1 cellular context compared by ENCODE assay signal in genomic region chr13:27403727-27404385, GRCh38.
TF ChIP-seq lines count a peak whose summit lies in the region.

No MANE protein-coding gene starts in this region.

TF ChIP-seq in HepG2, 621 proteins besides CTCF, POLR2A, EP300 and RAD21 (continued from another document and continues in another):
- TF ChIP-seq ZNF646 (CRISPR knock-in tag; IDR thresholded peaks at IDR 0.05) (no peak), ZNF816 (CRISPR knock-in tag; IDR thresholded peaks at IDR 0.05; ENCODE audit: borderline replicate concordance) (no peak), MEF2D (CRISPR knock-in tag; IDR thresholded peaks at IDR 0.05) (peak; percentile 62), ZNF570 (CRISPR knock-in tag; IDR thresholded peaks at IDR 0.05; ENCODE audit: borderline replicate concordance) (no peak), NFAT5 (CRISPR knock-in tag; IDR thresholded peaks at IDR 0.05) (no peak), PRDM15 (CRISPR knock-in tag; IDR thresholded peaks at IDR 0.05) (no peak), SRF (IDR thresholded peaks at IDR 0.05; ENCODE audit: low read depth, low read length) (no peak), MYNN (CRISPR knock-in tag; IDR thresholded peaks at IDR 0.05; ENCODE audit: low read depth) (no peak), ZNF138 (CRISPR knock-in tag; IDR thresholded peaks at IDR 0.05; ENCODE audit: low read depth) (no peak), EHMT2 (IDR thresholded peaks at IDR 0.05; ENCODE audit: borderline replicate concordance, low read depth, low read length) (0 out of 2 replicates have a peak, but pooled peaks have one; percentile 24), KLF16 (CRISPR knock-in tag; IDR thresholded peaks at IDR 0.05) (0 out of 4 replicates have a peak, but pooled peaks of 1 of the 2 experiments have one; percentile 34), ZNF232 (CRISPR knock-in tag; IDR thresholded peaks at IDR 0.05; ENCODE audit: borderline replicate concordance) (no peak), SATB2 (CRISPR knock-in tag; IDR thresholded peaks at IDR 0.05) (0 out of 2 replicates have a peak, but pooled peaks have one; percentile 45), ASH2L (IDR thresholded peaks at IDR 0.05; ENCODE audit: insufficient read length, low read depth, low read length) (peak; percentile 61), ZBTB20 (CRISPR knock-in tag; IDR thresholded peaks at IDR 0.05; ENCODE audit: borderline replicate concordance, low read depth) (no peak), HNF4A (CRISPR knock-in tag; IDR thresholded peaks at IDR 0.05) (peak; percentile 42), ZNF775 (CRISPR knock-in tag; IDR thresholded peaks at IDR 0.05; ENCODE audit: borderline replicate concordance) (no peak), EEA1 (CRISPR knock-in tag; IDR thresholded peaks at IDR 0.05; ENCODE audit: borderline replicate concordance) (peak; percentile 67; the same call in 1 of the 2 replicates), ZZZ3 (CRISPR knock-in tag; IDR thresholded peaks at IDR 0.05; ENCODE audit: borderline replicate concordance) (no peak), RFXANK (CRISPR knock-in tag; IDR thresholded peaks at IDR 0.05) (no peak), MAFG (CRISPR knock-in tag; IDR thresholded peaks at IDR 0.05) (no peak), ZNF720 (CRISPR knock-in tag; IDR thresholded peaks at IDR 0.05) (no peak), ZNF790 (CRISPR knock-in tag; IDR thresholded peaks at IDR 0.05; ENCODE audit: borderline replicate concordance) (no peak), DR1 (CRISPR knock-in tag; IDR thresholded peaks at IDR 0.05) (0 out of 2 replicates have a peak, but pooled peaks have one; percentile 5), ZNF672 (CRISPR knock-in tag; IDR thresholded peaks at IDR 0.05) (no peak), MAF1 (CRISPR knock-in tag; IDR thresholded peaks at IDR 0.05; ENCODE audit: borderline replicate concordance) (no peak), NFE2 (CRISPR knock-in tag; IDR thresholded peaks at IDR 0.05) (no peak), ATF5 (CRISPR knock-in tag; IDR thresholded peaks at IDR 0.05; ENCODE audit: low read depth) (no peak), KLF12 (CRISPR knock-in tag; IDR thresholded peaks at IDR 0.05; ENCODE audit: borderline replicate concordance) (no peak), ZNF83 (CRISPR knock-in tag; IDR thresholded peaks at IDR 0.05; ENCODE audit: borderline replicate concordance) (no peak), GLI4 (CRISPR knock-in tag; IDR thresholded peaks at IDR 0.05; ENCODE audit: borderline replicate concordance) (no peak), REXO4 (CRISPR knock-in tag; IDR thresholded peaks at IDR 0.05; ENCODE audit: borderline replicate concordance) (no peak), POLR2G (IDR thresholded peaks at IDR 0.05; ENCODE audit: low read depth, low read length) (peak; percentile 81), TMF1 (CRISPR knock-in tag; IDR thresholded peaks at IDR 0.05; ENCODE audit: low read depth) (no peak), ZBTB39 (CRISPR knock-in tag; IDR thresholded peaks at IDR 0.05) (0 out of 2 replicates have a peak, but pooled peaks have one; percentile 59), CERS6 (CRISPR knock-in tag; IDR thresholded peaks at IDR 0.05) (no peak), SOX6 (IDR thresholded peaks at IDR 0.05) (no peak), SOX6 (CRISPR knock-in tag; IDR thresholded peaks at IDR 0.05) (peak; percentile 36; the same call in 1 of the 2 replicates), ZNF782 (CRISPR knock-in tag; IDR thresholded peaks at IDR 0.05; ENCODE audit: borderline replicate concordance) (no peak), ZNF530 (CRISPR knock-in tag; IDR thresholded peaks at IDR 0.05; ENCODE audit: low read depth) (no peak), ZSCAN29 (CRISPR knock-in tag; conservative IDR thresholded peaks at IDR 0.05) (0 out of 2 replicates have a peak, but pooled peaks have one; percentile 28), IKZF5 (CRISPR knock-in tag; IDR thresholded peaks at IDR 0.05) (peak; percentile 12; the same call in 1 of the 2 replicates), RFX3 (CRISPR knock-in tag; IDR thresholded peaks at IDR 0.05) (no peak), ZNF317 (CRISPR knock-in tag; IDR thresholded peaks at IDR 0.05) (no peak), NAIF1 (CRISPR knock-in tag; IDR thresholded peaks at IDR 0.05; ENCODE audit: borderline replicate concordance) (peak; percentile 76; the same call in 1 of the 2 replicates), ZNF546 (CRISPR knock-in tag; conservative IDR thresholded peaks at IDR 0.05) (no peak)
